ENCODE assay signal across 8 cellular contexts in genomic region chr3:16884748-16885587, GRCh38. TPM values are rescaled to one million over a fixed set of nuclear protein-coding genes. Genes with fewer than 3 reads are reported as not detected.
DNase-seq lines count a peak whose midpoint lies in the region; ATAC-seq and TF ChIP-seq lines count a peak whose summit lies in the region.

TSS of gene PLCL2 (plus strand) at chr3:16884955. CDS start at chr3:16885040, 85 bp downstream.

- WGBS in mesendoderm (ENCODE audit: extremely low coverage, insufficient coverage, low lambda C conversion rate), result no CpG with 5 or more reads among the region's 87 CpGs

- peak within 1 kb of the TSS; percentile 57 for H3K4me3 ChIP-seq in mesendoderm (ENCODE audit: low read length)

- H3K36me3 ChIP-seq in mesendoderm (ENCODE audit: control insufficient read depth, insufficient read depth, low read length), result no peaks in the 10 kb centered on the region

- no peaks in the 10 kb centered on the region for H3K79me1 ChIP-seq in mesendoderm (ENCODE audit: low read length)

- no peak within 1 kb of the TSS for H2BK120ac ChIP-seq in mesendoderm (ENCODE audit: low read depth, low read length)

- H3K23ac ChIP-seq in mesendoderm (ENCODE audit: low read length), result no peak within 1 kb of the TSS

- peak within 1 kb of the TSS; percentile 89 for H3K18ac ChIP-seq in mesendoderm (ENCODE audit: low read length)

- peak; percentile 24 for TF ChIP-seq POLR2A in GM18505 (IDR thresholded peaks at IDR 0.05; ENCODE audit: borderline replicate concordance, extremely low read depth, insufficient read depth, insufficient read length)

- peak within 1 kb of the TSS; percentile 74 for H3K56ac ChIP-seq in mesendoderm (ENCODE audit: low read length)

- H3K79me2 ChIP-seq in mesendoderm (ENCODE audit: control insufficient read depth, insufficient read depth, low read length), result no peaks in the 10 kb centered on the region

- H2AK5ac ChIP-seq in mesendoderm (ENCODE audit: low read length), result no peak within 1 kb of the TSS

- H2BK15ac ChIP-seq in mesendoderm (replicated peaks; ENCODE audit: low read depth), result no peak within 1 kb of the TSS

- H3K27ac ChIP-seq in mesendoderm (ENCODE audit: low read depth, low read length), result no peak within 1 kb of the TSS

- peak; percentile 35 for DNase-seq in NCI-H1694 (lab: John Stamatoyannopoulos, UW)
- DNase-seq in activated CD4-positive, alpha-beta T cell treated with anti-CD3 and anti-CD28 coated beads, Interleukin-2, amount 50 U/mL, for 48 hours, result peak; percentile 57 to 64
- peak; percentile 68 for DNase-seq in effector CD4-positive, alpha-beta T cell
- DNase-seq in mesendoderm, result peak; percentile 59
- peak; percentile 37 to 51 for DNase-seq in stimulated activated CD8-positive, alpha-beta memory T cell treated with anti-CD3 and anti-CD28 coated beads, Interleukin-2, amount 100 ng/mL, for 1 hour (ENCODE audit: low read depth in 2 of 2)
- DNase-seq in NCI-H2196 treated with DMSO at 0.1 percent for 48 hours (lab: John Stamatoyannopoulos, UW; ENCODE audit: unreplicated experiment), result no peak

- peaks cover 4% of the 10 kb centered on the region for H3K27me3 ChIP-seq in mesendoderm (ENCODE audit: insufficient read depth, low read length, poor library complexity)

- H4K8ac ChIP-seq in mesendoderm (ENCODE audit: low read depth, low read length), result no peak within 1 kb of the TSS

- H4K5ac ChIP-seq in mesendoderm (ENCODE audit: low read length), result no peak within 1 kb of the TSS

- H3K4me1 ChIP-seq in mesendoderm (ENCODE audit: control insufficient read depth, low read depth, low read length), result no peaks in the 10 kb centered on the region

- H3K9ac ChIP-seq in mesendoderm (ENCODE audit: low read length), result peak within 1 kb of the TSS; percentile 63

- peak within 1 kb of the TSS; percentile 46 for H3K4ac ChIP-seq in mesendoderm (ENCODE audit: low read depth, low read length)

- peak within 1 kb of the TSS; percentile 61 for H3K4me2 ChIP-seq in mesendoderm (ENCODE audit: low read length)

- peak; percentile 38 for ATAC-seq in GM18505 (IDR thresholded peaks at IDR 0.05; ENCODE audit: unreplicated experiment)
- ATAC-seq in HG02588 (IDR thresholded peaks at IDR 0.05; ENCODE audit: unreplicated experiment), result peak; percentile 31

- H2BK5ac ChIP-seq in mesendoderm (ENCODE audit: low read length), result no peak within 1 kb of the TSS

RNA-seq across cellular contexts. Expression of gene PLCL2, which starts in this region (rescaled TPM):
- 0.95 TPM for polyA plus RNA-seq in mesendoderm (2013, experiment 1 of 2)
- polyA plus RNA-seq in mesendoderm (2013, experiment 2 of 2), result 0.91 TPM
